ENCODE assay signal across 24 cellular contexts in the genomic region with DNA sequence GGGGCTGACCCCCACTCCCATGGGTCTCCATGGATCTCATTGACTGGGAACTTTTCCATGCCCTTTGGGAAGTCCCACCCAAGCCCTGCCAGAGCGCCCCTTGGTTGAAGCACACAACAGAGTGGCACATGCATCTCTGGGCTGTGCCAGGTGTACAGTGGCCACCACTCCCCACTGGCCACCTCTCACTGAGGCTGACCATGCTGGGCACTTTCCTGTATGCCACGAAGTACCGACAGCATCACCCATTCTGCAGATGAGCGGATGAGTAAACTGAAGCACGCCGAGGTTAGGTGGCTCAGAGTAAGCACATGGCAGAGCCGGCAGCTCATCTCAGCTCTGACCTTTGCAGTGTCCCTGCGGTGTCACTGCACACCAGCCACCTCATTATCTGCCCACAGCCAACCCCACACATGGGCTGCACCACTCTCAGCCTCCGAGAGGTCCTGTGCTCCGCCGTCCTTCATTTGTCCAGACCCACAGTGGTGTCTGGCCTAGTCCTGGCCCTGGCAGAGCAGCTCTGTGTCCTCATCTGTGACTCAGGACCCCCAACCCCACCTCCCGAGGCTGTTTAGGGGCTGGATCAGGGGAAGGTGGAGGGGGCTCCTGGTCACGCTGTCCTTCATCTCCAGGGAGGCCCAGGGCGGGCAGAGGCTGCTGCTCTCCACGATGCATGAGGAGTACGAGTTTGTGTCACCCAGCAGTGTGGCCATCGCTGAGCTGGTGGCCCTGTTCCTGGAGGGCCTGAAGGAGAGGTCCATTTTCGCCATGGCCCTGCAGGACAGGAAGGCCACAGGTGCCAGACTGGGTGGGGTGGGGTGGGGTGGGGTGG. TPM values are rescaled to one million over a fixed set of nuclear protein-coding genes. Genes with fewer than 3 reads are reported as not detected.
DNase-seq lines count a peak whose midpoint lies in the region; ATAC-seq and TF ChIP-seq lines count a peak whose summit lies in the region.
"Had no signal": no experiment of that assay in that cellular context is flagged by ENCODE, and none has a peak within 500 bp of the region (broad histone marks: within the 10 kb centered on the region; RNA-seq: fewer than 3 reads in every experiment).

No MANE protein-coding gene starts in this region.

- H3K27ac Mint-ChIP-seq in stimulated activated naive B cell treated with anti-CD40 and anti-IgM and Interleukin-4, amounts not matched to agents 10 μg/mL and 1 μg/mL and 100 μg/mL, for 72 hours = peak overlapping the region; percentile 65
- H3K27ac Mint-ChIP-seq: CD4-positive, CD25-positive, alpha-beta regulatory T cell had no signal

- no peaks in the 10 kb centered on the region for H3K27me3 Mint-ChIP-seq in stimulated activated naive B cell treated with anti-CD40 and anti-IgM and Interleukin-4, amounts not matched to agents 10 μg/mL and 1 μg/mL and 100 μg/mL, for 72 hours
- H3K27me3 Mint-ChIP-seq: CD4-positive, CD25-positive, alpha-beta regulatory T cell had no signal

- H3K4me1 ChIP-seq in right atrium auricular region (peaks cover 0 to 28% of the 10 kb centered on the region in 2 donors), lower lobe of right lung (peaks cover 30% of the 10 kb centered on the region), testis (no peaks in the 10 kb centered on the region)
- H3K4me1 ChIP-seq: HAP-1, SJCRH30 had no signal

- H3K36me3 ChIP-seq in right atrium auricular region = no peaks in the 10 kb centered on the region
- H3K36me3 ChIP-seq in KOPT-K1 (ENCODE audit: insufficient read depth, low read length) = peaks cover 94% of the 10 kb centered on the region
- no peaks in the 10 kb centered on the region for H3K36me3 ChIP-seq in lower lobe of right lung
- H3K36me3 ChIP-seq in testis (ENCODE audit: low read depth, missing control alignments) = no peaks in the 10 kb centered on the region
- H3K36me3 ChIP-seq: HAP-1, SJCRH30 had no signal

- H3K4me3 ChIP-seq in right atrium auricular region (no peak overlapping the region), lower lobe of right lung (no peak overlapping the region), testis (no peak overlapping the region)
- H3K4me3 ChIP-seq: GM23248, HAP-1, SJCRH30 had no signal

- H3K36me3 Mint-ChIP-seq in stimulated activated naive B cell treated with anti-CD40 and anti-IgM and Interleukin-4, amounts not matched to agents 10 μg/mL and 1 μg/mL and 100 μg/mL, for 72 hours = peaks cover 2 to 4% of the 10 kb centered on the region in 2 donors
- H3K36me3 Mint-ChIP-seq: CD4-positive, CD25-positive, alpha-beta regulatory T cell had no signal

- H3K4me3 Mint-ChIP-seq in stimulated activated naive B cell treated with anti-CD40 and anti-IgM and Interleukin-4, amounts not matched to agents 10 μg/mL and 1 μg/mL and 100 μg/mL, for 72 hours = no peak overlapping the region

- ATAC-seq in left cardiac atrium = no peak
- no peak for ATAC-seq in lower lobe of right lung
- ATAC-seq in stimulated activated naive B cell treated with anti-CD40 and anti-IgM and Interleukin-4, amounts not matched to agents 10 μg/mL and 1 μg/mL and 100 μg/mL, for 72 hours (replicated peaks) = no peak

- DNase-seq in left cardiac atrium (peak; percentile 19), right atrium auricular region (ENCODE audit: low spot score) (no peak), lower lobe of right lung (peak; percentile 39), hepatic stellate cell (ENCODE audit: low spot score) (no peak), testis (no peak), islet precursor cell (no peak)
- DNase-seq in stimulated activated naive B cell treated with anti-CD40 and anti-IgM and Interleukin-4, amounts not matched to agents 10 μg/mL and 1 μg/mL and 100 μg/mL, for 72 hours = no peak
- DNase-seq: AML-193; CD4-positive, CD25-positive, alpha-beta regulatory T cell; DMS153; GM23248; KG1; NCI-H1092 treated with DMSO at 0.1 percent for 48 hours; NCI-H1436 treated with DMSO at 0.1 percent for 48 hours; NCI-H1930; NCI-H2227 treated with DMSO at 0.1 percent for 48 hours; NCI-H510A treated with DMSO at 0.1 percent for 48 hours; NCI-H748 treated with DMSO at 0.1 percent for 48 hours; SJCRH30 had no signal

- H3K9me3 ChIP-seq in right atrium auricular region (no peaks in the 10 kb centered on the region), KOPT-K1 (ENCODE audit: insufficient read depth, low read length, poor library complexity, severe bottlenecking) (no peaks in the 10 kb centered on the region), lower lobe of right lung (no peaks in the 10 kb centered on the region), testis (no peaks in the 10 kb centered on the region)
- H3K9me3 ChIP-seq: HAP-1, SJCRH30 had no signal

- intact Hi-C loops in left cardiac atrium (cut with DNase I) = no loop called here
- intact Hi-C loops in lower lobe of right lung (cut with DNase I) = no loop called here
- intact Hi-C loops in testis (cut with DNase I; ENCODE audit: low total_unique reads) = no loop called here

- TF ChIP-seq CTCF in right atrium auricular region (IDR thresholded peaks at IDR 0.05) (no peak), lower lobe of right lung (IDR thresholded peaks at IDR 0.05) (no peak), testis (IDR thresholded peaks at IDR 0.05) (no peak)

- H3K4me1 Mint-ChIP-seq in stimulated activated naive B cell treated with anti-CD40 and anti-IgM and Interleukin-4, amounts not matched to agents 10 μg/mL and 1 μg/mL and 100 μg/mL, for 72 hours = peaks cover 62 to 98% of the 10 kb centered on the region in 2 donors

- H3K27me3 ChIP-seq in right atrium auricular region (no peaks in the 10 kb centered on the region), lower lobe of right lung (ENCODE audit: low read depth) (no peaks in the 10 kb centered on the region), testis (no peaks in the 10 kb centered on the region)
- H3K27me3 ChIP-seq: SJCRH30 had no signal

- no peaks in the 10 kb centered on the region for H3K9me3 Mint-ChIP-seq in stimulated activated naive B cell treated with anti-CD40 and anti-IgM and Interleukin-4, amounts not matched to agents 10 μg/mL and 1 μg/mL and 100 μg/mL, for 72 hours
- H3K9me3 Mint-ChIP-seq: CD4-positive, CD25-positive, alpha-beta regulatory T cell had no signal

- WGBS in testis, 2 donors = 89 to 99% methylated on average over 15 to 18 of the region's 18 CpGs

- no peak for TF ChIP-seq POLR2A in testis (IDR thresholded peaks at IDR 0.05)

- H3K27ac ChIP-seq in right atrium auricular region (no peak overlapping the region), KOPT-K1 (ENCODE audit: low read depth, low read length, poor library complexity, severe bottlenecking) (peak overlapping the region; percentile 99), lower lobe of right lung (no peak overlapping the region), testis (no peak overlapping the region)
- H3K27ac ChIP-seq: GM23248, HL-60, SJCRH30 had no signal

RNA-seq across cellular contexts. Expression of a gene that starts 18.0 kb away (rescaled TPM):
- total RNA-seq in left cardiac atrium (under 1 TPM in 1 of 2 donors, not detected in 1; 0.24 TPM), right atrium auricular region (under 1 TPM in 1 of 2 donors, not detected in 1; 0.24 TPM), lower lobe of right lung (0.18 TPM), testis (under 1 TPM in 1 of 2 donors, not detected in 1; 0.25 TPM)
- polyA plus RNA-seq in testis (ENCODE audit: insufficient read depth, low read depth, low replicate concordance) = 0.29 TPM
- total RNA-seq: CD4-positive, CD25-positive, alpha-beta regulatory T cell; Daoy; GM23248; SJCRH30 had no signal
- polyA plus RNA-seq: AG04450; CD4-positive, CD25-positive, alpha-beta regulatory T cell had no signal

RNA-seq across cellular contexts. Expression of a gene that starts 47.4 kb away (rescaled TPM):
- total RNA-seq in left cardiac atrium (100 to 1,000 TPM; 157 to 204 TPM), right atrium auricular region (10 to 100 TPM; 80.2 to 91.7 TPM), lower lobe of right lung (148 TPM), testis (10 to 100 TPM; 19.0 to 19.3 TPM)
- polyA plus RNA-seq in testis (ENCODE audit: insufficient read depth, low read depth, low replicate concordance) = 23.6 TPM

Comparison
In these comparisons a context has a peak if more than half of its experiments do, and no peak if none do; other contexts are left out.
1. DNase-seq: peak in left cardiac atrium (single experiment) and lower lobe of right lung (single experiment); none in right atrium auricular region (single experiment), stimulated activated naive B cell treated with anti-CD40 and anti-IgM and Interleukin-4, amounts not matched to agents 10 μg/mL and 1 μg/mL and 100 μg/mL, for 72 hours (single experiment), hepatic stellate cell (single experiment), testis (single experiment) and islet precursor cell (single experiment).